Comparison of ENCODE assay signal across 9 cellular contexts in the genomic region with DNA sequence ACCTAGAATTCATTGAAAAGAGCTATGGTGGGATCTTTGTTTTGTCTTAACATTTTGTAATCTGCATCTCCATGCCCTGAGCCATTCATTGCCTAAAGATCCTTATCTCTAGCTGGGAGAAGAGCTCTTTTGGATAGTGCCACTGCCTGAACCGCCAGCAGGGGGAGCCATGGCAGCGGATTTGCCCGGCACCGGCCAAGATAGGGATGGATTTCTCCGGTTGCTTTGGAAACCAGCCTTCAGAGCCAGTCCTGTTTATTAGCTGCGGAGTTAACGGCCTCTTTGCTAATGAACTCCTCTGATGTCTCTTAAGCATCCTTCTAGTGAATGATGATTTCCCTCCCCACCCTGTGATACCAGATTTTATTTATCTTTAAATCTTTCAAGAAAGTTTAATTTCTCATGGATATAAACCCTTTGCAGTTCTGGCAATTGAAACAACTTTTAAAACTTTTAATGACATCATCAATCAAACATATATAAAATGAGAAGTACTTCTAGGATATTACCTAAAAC. TPM values are rescaled to one million over a fixed set of nuclear protein-coding genes. Genes with fewer than 3 reads are reported as not detected.
A peak's percentile ranks its signal among the peaks of the same experiment; 100 is the strongest.
DNase-seq lines count a peak whose midpoint lies in the region; ATAC-seq and TF ChIP-seq lines count a peak whose summit lies in the region.
"Had no signal": no experiment of that assay in that cellular context is flagged by ENCODE, and none has a peak within 500 bp of the region (broad histone marks: within the 10 kb centered on the region; RNA-seq: fewer than 3 reads in every experiment).

No MANE protein-coding gene starts in this region.

- intact Hi-C loops in esophagus muscularis mucosa (cut with DNase I), result no loop called here
- intact Hi-C loops in natural killer cell (cut with micrococcal nuclease), result loop anchor here (1.0 kb wide), 1 partner anchor 31 kb away; no protein-coding TSS in a partner anchor

- no peaks in the 10 kb centered on the region for H3K4me1 Mint-ChIP-seq in natural killer cell
- H3K4me1 Mint-ChIP-seq in stimulated activated naive B cell treated with anti-CD40 and anti-IgM and Interleukin-4, amounts not matched to agents 10 μg/mL and 1 μg/mL and 100 μg/mL, for 72 hours, result peaks cover 2 to 10% of the 10 kb centered on the region in 2 donors

- no peaks in the 10 kb centered on the region for H3K36me3 Mint-ChIP-seq in natural killer cell
- H3K36me3 Mint-ChIP-seq in stimulated activated naive B cell treated with anti-CD40 and anti-IgM and Interleukin-4, amounts not matched to agents 10 μg/mL and 1 μg/mL and 100 μg/mL, for 72 hours, result no peaks in the 10 kb centered on the region

- DNase-seq in DMS79 treated with DMSO at 0.1 percent for 48 hours (lab: John Stamatoyannopoulos, UW) (peak; percentile 54), DMS79 (lab: John Stamatoyannopoulos, UW) (no peak), HT1080 (ENCODE audit: low read depth) (peak; percentile 77), OCI-M1 (lab: John Stamatoyannopoulos, UW) (peak; percentile 60), esophagus muscularis mucosa (ENCODE audit: extremely low spot score) (no peak), natural killer cell (peak; percentile 69)
- peak; percentile 86 for DNase-seq in activated T-cell treated with anti-CD3 and anti-CD28 coated beads, Interleukin-2, amount 50 U/mL, for 1 hour
- peak; percentile 51 for DNase-seq in stimulated activated naive B cell treated with anti-CD40 and anti-IgM and Interleukin-4, amounts not matched to agents 10 μg/mL and 1 μg/mL and 100 μg/mL, for 72 hours

- no peaks in the 10 kb centered on the region for H3K9me3 ChIP-seq in esophagus muscularis mucosa

- TF ChIP-seq EP300 in esophagus muscularis mucosa (IDR thresholded peaks at IDR 0.05), result no peak

- H3K9me3 Mint-ChIP-seq in natural killer cell, result no peaks in the 10 kb centered on the region
- no peaks in the 10 kb centered on the region for H3K9me3 Mint-ChIP-seq in stimulated activated naive B cell treated with anti-CD40 and anti-IgM and Interleukin-4, amounts not matched to agents 10 μg/mL and 1 μg/mL and 100 μg/mL, for 72 hours

- H3K27me3 Mint-ChIP-seq in natural killer cell (ENCODE audit: low read depth in 2 of 2), result peaks cover 32 to 50% of the 10 kb centered on the region in 2 donors
- H3K27me3 Mint-ChIP-seq in stimulated activated naive B cell treated with anti-CD40 and anti-IgM and Interleukin-4, amounts not matched to agents 10 μg/mL and 1 μg/mL and 100 μg/mL, for 72 hours, result peaks cover 22 to 40% of the 10 kb centered on the region in 2 donors

- no peaks in the 10 kb centered on the region for H3K36me3 ChIP-seq in esophagus muscularis mucosa

- H3K27ac ChIP-seq in esophagus muscularis mucosa (replicated peaks in 1 of 4), result no peak overlapping the region
- H3K27ac ChIP-seq: skin epidermis had no signal

- no peak for TF ChIP-seq POLR2A in esophagus muscularis mucosa (IDR thresholded peaks at IDR 0.05; ENCODE audit: low read depth)

- H3K4me3 Mint-ChIP-seq in natural killer cell, result no peak overlapping the region
- no peak overlapping the region for H3K4me3 Mint-ChIP-seq in stimulated activated naive B cell treated with anti-CD40 and anti-IgM and Interleukin-4, amounts not matched to agents 10 μg/mL and 1 μg/mL and 100 μg/mL, for 72 hours

- peak; percentile 72 to 85 (median 83) for ATAC-seq in natural killer cell
- peak; percentile 73 to 90 for ATAC-seq in stimulated activated naive B cell treated with anti-CD40 and anti-IgM and Interleukin-4, amounts not matched to agents 10 μg/mL and 1 μg/mL and 100 μg/mL, for 72 hours (replicated peaks)

- H3K27me3 ChIP-seq in esophagus muscularis mucosa, result peaks cover 0 to 20% (median 0%) of the 10 kb centered on the region in 4 donors

- peak; percentile 69 to 85 (median 75) for TF ChIP-seq CTCF in esophagus muscularis mucosa (IDR thresholded peaks at IDR 0.05)
- TF ChIP-seq CTCF in natural killer cell (IDR thresholded peaks at IDR 0.05), result peak; percentile 99

- H3K4me1 ChIP-seq in esophagus muscularis mucosa, result peaks cover 0 to 6% (median 0%) of the 10 kb centered on the region in 4 donors

- no peak overlapping the region for H3K27ac Mint-ChIP-seq in natural killer cell
- no peak overlapping the region for H3K27ac Mint-ChIP-seq in stimulated activated naive B cell treated with anti-CD40 and anti-IgM and Interleukin-4, amounts not matched to agents 10 μg/mL and 1 μg/mL and 100 μg/mL, for 72 hours

- no peak overlapping the region for H3K4me3 ChIP-seq in esophagus muscularis mucosa
- H3K4me3 ChIP-seq: skin epidermis had no signal

- WGBS in esophagus muscularis mucosa, result 0% methylated on average over 7 of the region's 7 CpGs

RNA-seq across cellular contexts. Expression of gene LYZL2, which starts 58.2 kb away (rescaled TPM):
- total RNA-seq in HT1080 (2014; rRNA removed; shearing (Covaris generic)), result not detected in 2 replicates
- not detected in 2 replicates for polyA plus RNA-seq in HT1080 (2015; cell fraction: cytosol; rRNA removed)
- not detected in 2 replicates for polyA plus RNA-seq in HT1080 (2015; cell fraction: nucleus; rRNA removed)
- total RNA-seq in esophagus muscularis mucosa (not detected), natural killer cell (not detected)

Comparison
In these comparisons a context has a peak if more than half of its experiments do, and no peak if none do; other contexts are left out.
1. DNase-seq: peak in DMS79 treated with DMSO at 0.1 percent for 48 hours (single experiment), HT1080 (single experiment), OCI-M1 (single experiment), activated T-cell treated with anti-CD3 and anti-CD28 coated beads, Interleukin-2, amount 50 U/mL, for 1 hour (single experiment), natural killer cell (single experiment) and stimulated activated naive B cell treated with anti-CD40 and anti-IgM and Interleukin-4, amounts not matched to agents 10 μg/mL and 1 μg/mL and 100 μg/mL, for 72 hours (single experiment); none in DMS79 (single experiment) and esophagus muscularis mucosa (single experiment).